ENCODE assay signal across 17 cellular contexts in the genomic region with DNA sequence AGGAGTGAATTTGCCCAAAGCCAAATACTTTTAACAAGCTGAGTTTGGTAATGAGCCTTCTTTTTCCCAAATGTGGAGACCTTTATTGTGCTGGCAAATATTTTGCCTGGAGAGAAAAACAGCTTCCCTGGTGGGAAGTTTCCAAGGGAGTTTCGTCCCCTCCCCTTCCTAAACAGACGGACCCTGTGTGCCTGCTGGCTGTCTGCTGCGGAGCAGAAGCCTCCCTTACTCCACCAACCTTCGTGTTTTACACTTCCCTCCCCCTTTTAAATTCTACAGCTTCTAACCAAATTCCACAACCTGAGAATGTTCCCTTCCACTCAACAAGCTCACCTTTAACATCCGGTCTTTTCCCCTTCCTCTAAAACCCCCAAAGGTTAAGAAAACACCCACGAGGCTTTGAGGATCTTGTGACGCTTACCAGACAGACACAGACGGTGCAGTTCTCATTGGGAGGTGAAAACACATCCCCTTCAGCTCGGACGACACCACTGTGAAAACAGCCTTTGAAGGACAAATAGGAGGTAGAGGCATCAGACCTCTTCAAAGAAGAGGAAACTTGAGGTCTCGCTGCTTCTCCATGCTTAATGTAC. TPM values are rescaled to one million over a fixed set of nuclear protein-coding genes. Genes with fewer than 3 reads are reported as not detected.
DNase-seq lines count a peak whose midpoint lies in the region; TF ChIP-seq lines count a peak whose summit lies in the region.
"Had no signal": no experiment of that assay in that cellular context is flagged by ENCODE, and none has a peak within 500 bp of the region (broad histone marks: within the 10 kb centered on the region; RNA-seq: fewer than 3 reads in every experiment).

No MANE protein-coding gene starts in this region.

- H3K27me3 Mint-ChIP-seq in glutamatergic neuron (ENCODE audit: unreplicated experiment) (peaks cover 3% of the 10 kb centered on the region), neural crest cell (ENCODE audit: low read depth) (no peaks in the 10 kb centered on the region)
- H3K27me3 Mint-ChIP-seq: IgD-negative memory B cell had no signal

- peak; percentile 58 for DNase-seq in Ammon's horn (ENCODE audit: low spot score)
- peak; percentile 33 for DNase-seq in RPMI8226
- no peak for DNase-seq in glutamatergic neuron
- no peak for DNase-seq in neural crest cell (ENCODE audit: low read depth, low spot score)
- DNase-seq in H4 (ENCODE audit: low spot score): no peak
- DNase-seq in AG08396 (ENCODE audit: low spot score): no peak
- no peak for DNase-seq in Kasumi-1 (lab: John Stamatoyannopoulos, UW)
- no peak for DNase-seq in NCI-H82 treated with DMSO at 0.1 percent for 48 hours (lab: John Stamatoyannopoulos, UW; ENCODE audit: unreplicated experiment)
- DNase-seq: CD4-positive, CD25-positive, alpha-beta regulatory T cell; DMS53; H9; MV-4-11; NCI-H1436; NCI-H2227 treated with DMSO at 0.1 percent for 48 hours; NCI-H524 treated with DMSO at 0.1 percent for 48 hours had no signal

- peak overlapping the region; percentile 35 for H3K4me3 Mint-ChIP-seq in glutamatergic neuron (ENCODE audit: unreplicated experiment)
- no peak overlapping the region for H3K4me3 Mint-ChIP-seq in neural crest cell
- H3K4me3 Mint-ChIP-seq: CD4-positive, CD25-positive, alpha-beta regulatory T cell; IgD-negative memory B cell had no signal

- H3K27ac Mint-ChIP-seq in glutamatergic neuron (ENCODE audit: unreplicated experiment) (peak overlapping the region; percentile 81), neural crest cell (ENCODE audit: unreplicated experiment) (peak overlapping the region; percentile 30)
- H3K27ac Mint-ChIP-seq: H9, IgD-negative memory B cell had no signal

- H3K9me3 Mint-ChIP-seq in glutamatergic neuron (ENCODE audit: unreplicated experiment): peaks cover 2% of the 10 kb centered on the region
- no peaks in the 10 kb centered on the region for H3K9me3 Mint-ChIP-seq in neural crest cell
- H3K9me3 Mint-ChIP-seq: H9, IgD-negative memory B cell had no signal

- H3K4me1 Mint-ChIP-seq in glutamatergic neuron (ENCODE audit: low read depth, unreplicated experiment) (peaks cover 14% of the 10 kb centered on the region), neural crest cell (peaks cover 11% of the 10 kb centered on the region)
- H3K4me1 Mint-ChIP-seq: CD4-positive, CD25-positive, alpha-beta regulatory T cell; IgD-negative memory B cell had no signal

- TF ChIP-seq CTCF in glutamatergic neuron (IDR thresholded peaks at IDR 0.05; ENCODE audit: partially characterized antibody, unreplicated experiment) (no peak), neural crest cell (conservative IDR thresholded peaks at IDR 0.05) (no peak)

- H3K36me3 Mint-ChIP-seq in glutamatergic neuron (ENCODE audit: unreplicated experiment): peaks cover 4% of the 10 kb centered on the region
- H3K36me3 Mint-ChIP-seq in neural crest cell (ENCODE audit: low read depth): peaks cover 10% of the 10 kb centered on the region
- H3K36me3 Mint-ChIP-seq: CD4-positive, CD25-positive, alpha-beta regulatory T cell; IgD-negative memory B cell had no signal

RNA-seq across cellular contexts. Expression of a gene that starts 17.0 kb away (rescaled TPM):
- total RNA-seq in glutamatergic neuron (ENCODE audit: unreplicated experiment) (27.3 TPM), neural crest cell (42.0 and 42.1 TPM in 2 replicates)
- 0.35 TPM in 1 of 2 replicates, not detected in the other for total RNA-seq in H4 (2014; rRNA removed; shearing (Covaris generic))
- total RNA-seq: A172 had no signal

RNA-seq across cellular contexts. Expression of a gene that starts 37.1 kb away (rescaled TPM):
- total RNA-seq in glutamatergic neuron (ENCODE audit: unreplicated experiment) (not detected), neural crest cell (not detected in 2 replicates)
- not detected in 2 replicates for total RNA-seq in H4 (2014; rRNA removed; shearing (Covaris generic))
- total RNA-seq: A172; CD4-positive, CD25-positive, alpha-beta regulatory T cell had no signal

RNA-seq across cellular contexts. Expression of a gene that starts 54.8 kb away (rescaled TPM):
- 259 TPM for total RNA-seq in glutamatergic neuron (ENCODE audit: unreplicated experiment)
- 315 and 329 TPM in 2 replicates for total RNA-seq in neural crest cell
- 119 and 145 TPM in 2 replicates for total RNA-seq in H4 (2014; rRNA removed; shearing (Covaris generic))

RNA-seq across cellular contexts. Expression of a gene that starts 55.0 kb away (rescaled TPM):
- total RNA-seq in glutamatergic neuron (ENCODE audit: unreplicated experiment) (59.6 TPM), neural crest cell (46.9 and 53.9 TPM in 2 replicates)
- 15.1 and 17.0 TPM in 2 replicates for total RNA-seq in H4 (2014; rRNA removed; shearing (Covaris generic))

RNA-seq across cellular contexts. Expression of a gene that starts 55.9 kb away (rescaled TPM):
- total RNA-seq in glutamatergic neuron (ENCODE audit: unreplicated experiment) (not detected), neural crest cell (not detected in 2 replicates)
- total RNA-seq in H4 (2014; rRNA removed; shearing (Covaris generic)): not detected in 2 replicates
- total RNA-seq: A172; CD4-positive, CD25-positive, alpha-beta regulatory T cell; H9 had no signal

Comparison
In these comparisons a context has a peak if more than half of its experiments do, and no peak if none do; other contexts are left out.
1. DNase-seq: peak in Ammon's horn (single experiment) and RPMI8226 (single experiment); none in glutamatergic neuron (single experiment), neural crest cell (single experiment), H4 (single experiment), AG08396 (single experiment), Kasumi-1 (0 of 2) and NCI-H82 treated with DMSO at 0.1 percent for 48 hours (single experiment).
2. RNA of a gene that starts 17.0 kb away (total RNA-seq): 42.0 to 42.1 TPM in neural crest cell and 27.3 TPM in glutamatergic neuron (single experiment); 0.35 TPM in H4; every median in the first group is over 10 times any median in the second.